In the genomic region with DNA sequence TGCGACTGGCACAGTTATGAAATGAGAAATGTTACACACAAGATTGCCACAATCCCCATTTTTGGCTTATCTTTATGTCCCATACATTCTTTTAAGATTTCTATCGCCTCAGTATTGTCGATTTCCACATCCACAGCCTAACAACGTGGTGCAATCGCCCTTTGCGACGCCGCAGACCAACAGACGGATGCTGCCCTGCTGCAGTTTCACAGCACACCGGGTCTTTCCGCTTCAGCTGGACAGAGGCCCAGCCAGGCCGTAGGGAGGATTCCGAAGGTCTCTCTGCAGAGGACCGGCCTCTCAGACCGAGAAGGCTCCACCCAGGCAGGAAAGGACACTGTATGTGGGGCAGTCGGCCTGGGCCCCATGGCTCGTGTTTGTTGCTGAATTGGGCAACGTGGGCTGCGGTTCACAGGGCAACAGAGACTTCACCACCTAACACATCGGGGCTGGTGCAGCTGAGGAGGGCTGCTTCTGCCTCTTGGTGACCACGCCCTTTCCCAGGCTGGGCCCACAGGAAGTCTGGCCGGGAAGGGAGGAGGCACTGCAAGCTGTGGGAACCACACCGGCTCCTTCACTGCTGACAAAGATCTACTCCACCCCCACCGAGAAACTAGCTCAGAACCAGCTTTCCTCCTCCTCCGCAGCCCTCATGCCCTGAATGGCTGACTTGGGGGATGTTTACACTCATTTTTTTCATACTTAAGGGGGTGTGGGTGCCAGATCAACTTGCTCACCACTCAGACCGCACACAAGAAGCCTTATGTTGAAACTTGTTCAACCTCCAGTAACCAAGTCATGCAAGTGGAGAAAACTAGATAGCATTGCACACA, we compare ENCODE assay signal across 8 cellular contexts. TPM values are rescaled to one million over a fixed set of nuclear protein-coding genes. Genes with fewer than 3 reads are reported as not detected.
A peak's percentile ranks its signal among the peaks of the same experiment; 100 is the strongest.
DNase-seq lines count a peak whose midpoint lies in the region; ATAC-seq and TF ChIP-seq lines count a peak whose summit lies in the region.

No MANE protein-coding gene starts in this region.

- no peak overlapping the region for H3K27ac ChIP-seq in OCI-LY3 (ENCODE audit: low read length)
- H3K27ac ChIP-seq in muscle layer of colon (ENCODE audit: low read depth, low read length), result peak overlapping the region; percentile 92

- H3K9me3 ChIP-seq in OCI-LY3 (ENCODE audit: insufficient read depth, low read length) (no peaks in the 10 kb centered on the region), muscle layer of colon (ENCODE audit: low read length) (no peaks in the 10 kb centered on the region)

- no peaks in the 10 kb centered on the region for H4K20me1 ChIP-seq in OCI-LY3 (ENCODE audit: insufficient read depth, low read length)

- H3K9ac ChIP-seq in OCI-LY3 (ENCODE audit: low read length) (no peak overlapping the region), muscle layer of colon (ENCODE audit: low read length) (peak overlapping the region; percentile 21)

- 0 out of 2 replicates have a peak, but pooled peaks cover 5% of the 10 kb centered on the region for H3K4me1 ChIP-seq in OCI-LY3 (ENCODE audit: low read length)
- H3K4me1 ChIP-seq in muscle layer of colon (ENCODE audit: insufficient read depth, low read length), result peaks cover 11% of the 10 kb centered on the region

- H3K4me2 ChIP-seq in OCI-LY3 (ENCODE audit: low read length), result peak overlapping the region; percentile 59

- H3K4me3 ChIP-seq in OCI-LY3 (ENCODE audit: low read length), result peak overlapping the region; percentile 65
- peak overlapping the region; percentile 29 to 53 for H3K4me3 ChIP-seq in muscle layer of colon (ENCODE audit: low read depth in 1 of 2, low read length in 2 of 2)

- in situ Hi-C loops in ACHN (cut with HindIII; ENCODE audit: low pct_ligation_motif_present, low pct_unique_long_range_greater_than_20kb, low sequenced_read_pairs), result no loop called here

- DNase-seq in ACHN (peak; percentile 97), activated T-cell treated with anti-CD3 and anti-CD28 coated beads for 4 hours (peak; percentile 55)
- peak; percentile 91 for DNase-seq in stimulated activated CD8-positive, alpha-beta memory T cell treated with anti-CD3 and anti-CD28 coated beads, Interleukin-4, amount 100 ng/mL, for 48 hours

- no peak for TF ChIP-seq CTCF in OCI-LY3 (IDR thresholded peaks at IDR 0.05; ENCODE audit: low read depth, low read length)

- peak overlapping the region; percentile 86 for H2AFZ ChIP-seq in OCI-LY3 (ENCODE audit: low read depth, low read length)

- H3K27me3 ChIP-seq in OCI-LY3 (ENCODE audit: low read depth, low read length) (peaks cover 12% of the 10 kb centered on the region; the same call in 1 of the 2 replicates), muscle layer of colon (ENCODE audit: control insufficient read depth in 1 of 2, insufficient read depth in 2 of 2, low read length in 2 of 2) (no peaks in the 10 kb centered on the region)

- peak; percentile 87 for ATAC-seq in GM18873 (IDR thresholded peaks at IDR 0.05; ENCODE audit: low FRiP score, unreplicated experiment)
- ATAC-seq in HG03097 (IDR thresholded peaks at IDR 0.05; ENCODE audit: low FRiP score, unreplicated experiment), result peak; percentile 82
- peak; percentile 97 for ATAC-seq in esophagus mucosa

- H3K36me3 ChIP-seq in OCI-LY3 (replicated peaks; ENCODE audit: low read depth, low read length) (no peaks in the 10 kb centered on the region), muscle layer of colon (ENCODE audit: insufficient read depth, low read length) (no peaks in the 10 kb centered on the region)

- no peaks in the 10 kb centered on the region for H3K79me2 ChIP-seq in OCI-LY3 (ENCODE audit: low read length)

RNA-seq across cellular contexts. Expression of a gene that starts 32.9 kb away (rescaled TPM):
- 5.3 TPM for total RNA-seq in esophagus mucosa
